In genomic region chr9:112072721-112073553, GRCh38 we compare ENCODE assay signal across 1 cellular context.
TF ChIP-seq lines count a peak whose summit lies in the region.

No MANE protein-coding gene starts in this region.

TF ChIP-seq in K562, 482 proteins besides CTCF, POLR2A, EP300 and RAD21 (continued from another document and continues in another):
- TF ChIP-seq ZBTB43 (CRISPR knock-in tag; IDR thresholded peaks at IDR 0.05): no peak
- TF ChIP-seq RERE (CRISPR knock-in tag; IDR thresholded peaks at IDR 0.05; ENCODE audit: borderline replicate concordance): no peak
- no peak for TF ChIP-seq PHF20 (IDR thresholded peaks at IDR 0.05; ENCODE audit: partially characterized antibody)
- 0 out of 2 replicates have a peak, but pooled peaks have one; percentile 17 for TF ChIP-seq RBFOX2 (IDR thresholded peaks at IDR 0.05; ENCODE audit: low read depth, low read length)
- TF ChIP-seq MYC (IDR thresholded peaks at IDR 0.05; ENCODE audit: low read depth, low read length): peak; percentile 31
- peak; percentile 45; the same call in 1 of the 2 replicates for TF ChIP-seq MYC (CRISPR knock-in tag; IDR thresholded peaks at IDR 0.05; ENCODE audit: borderline replicate concordance, low read depth)
- peak; percentile 51 for TF ChIP-seq BRD9 (IDR thresholded peaks at IDR 0.05; ENCODE audit: low read depth, partially characterized antibody)
- no peak for TF ChIP-seq NFRKB (IDR thresholded peaks at IDR 0.05; ENCODE audit: low read depth)
- no peak for TF ChIP-seq KDM2B (CRISPR knock-in tag; IDR thresholded peaks at IDR 0.05)
- TF ChIP-seq EP400 (IDR thresholded peaks at IDR 0.05): peak; percentile 60
- no peak for TF ChIP-seq E2F5 (CRISPR knock-in tag; IDR thresholded peaks at IDR 0.05)
- no peak for TF ChIP-seq MED1 (CRISPR knock-in tag; IDR thresholded peaks at IDR 0.05; ENCODE audit: borderline replicate concordance)
- TF ChIP-seq EWSR1 (IDR thresholded peaks at IDR 0.05; ENCODE audit: borderline replicate concordance, low read depth, partially characterized antibody): no peak
- no peak for TF ChIP-seq ZNF23 (CRISPR knock-in tag; IDR thresholded peaks at IDR 0.05)
- no peak for TF ChIP-seq TOE1 (IDR thresholded peaks at IDR 0.05; ENCODE audit: borderline replicate concordance)
- no peak for TF ChIP-seq TOE1 (CRISPR knock-in tag; IDR thresholded peaks at IDR 0.05; ENCODE audit: borderline replicate concordance, low read depth)
- TF ChIP-seq SRSF3 (IDR thresholded peaks at IDR 0.05; ENCODE audit: insufficient read depth, low read length): no peak
- TF ChIP-seq DNMT1 (IDR thresholded peaks at IDR 0.05): peak; percentile 68; the same call in 1 of the 2 replicates
- TF ChIP-seq TAF9B (IDR thresholded peaks at IDR 0.05; ENCODE audit: partially characterized antibody): no peak
- no peak for TF ChIP-seq HMG20B (CRISPR knock-in tag; IDR thresholded peaks at IDR 0.05)
- TF ChIP-seq ZNF282 (CRISPR knock-in tag; IDR thresholded peaks at IDR 0.05): no peak
- TF ChIP-seq MTA1 (IDR thresholded peaks at IDR 0.05; ENCODE audit: borderline replicate concordance): peak; percentile 67
- peak; percentile 51 for TF ChIP-seq RBBP5 (IDR thresholded peaks at IDR 0.05; ENCODE audit: borderline replicate concordance, insufficient read depth, low read length, poor library complexity, severe bottlenecking)
- no peak for TF ChIP-seq ZFPM2 (CRISPR knock-in tag; IDR thresholded peaks at IDR 0.05)
- TF ChIP-seq SRF (CRISPR knock-in tag; IDR thresholded peaks at IDR 0.05): no peak
- no peak for TF ChIP-seq FOS (IDR thresholded peaks at IDR 0.05; ENCODE audit: extremely low read depth, insufficient read length)
- TF ChIP-seq IFI16 (CRISPR knock-in tag; IDR thresholded peaks at IDR 0.05): no peak
- TF ChIP-seq BHLHE40 (IDR thresholded peaks at IDR 0.05; ENCODE audit: low read length): peak; percentile 27; the same call in 1 of the 2 replicates
- TF ChIP-seq ZZZ3 (IDR thresholded peaks at IDR 0.05): no peak
- TF ChIP-seq XRCC3 (IDR thresholded peaks at IDR 0.05): no peak
- TF ChIP-seq MLX (CRISPR knock-in tag; conservative IDR thresholded peaks at IDR 0.05): no peak
- no peak for TF ChIP-seq EGR1 (conservative IDR thresholded peaks at IDR 0.05)
- no peak for TF ChIP-seq SMARCB1 (IDR thresholded peaks at IDR 0.05; ENCODE audit: insufficient read length, low read depth)
- TF ChIP-seq ZFP1 (CRISPR knock-in tag; IDR thresholded peaks at IDR 0.05): no peak; the same call in 1 of the 2 replicates
- TF ChIP-seq SMARCE1 (IDR thresholded peaks at IDR 0.05): peak; percentile 88
- TF ChIP-seq SAP30 (IDR thresholded peaks at IDR 0.05; ENCODE audit: borderline replicate concordance, insufficient read depth, low read depth, low read length, poor library complexity, severe bottlenecking): no peak
- TF ChIP-seq SMARCA4 (IDR thresholded peaks at IDR 0.05): peak; percentile 92
- peak; percentile 15; the same call in 1 of the 2 replicates for TF ChIP-seq KLF13 (tag; IDR thresholded peaks at IDR 0.05; ENCODE audit: borderline replicate concordance, low read depth)
- no peak for TF ChIP-seq CUX1 (CRISPR knock-in tag; IDR thresholded peaks at IDR 0.05)
- TF ChIP-seq ATF3 (IDR thresholded peaks at IDR 0.05): no peak
- TF ChIP-seq ATF3 (CRISPR knock-in tag; conservative IDR thresholded peaks at IDR 0.05): no peak
- peak; percentile 47; the same call in 1 of the 2 replicates for TF ChIP-seq HDAC2 (IDR thresholded peaks at IDR 0.05)
- TF ChIP-seq IRF2 (CRISPR knock-in tag; IDR thresholded peaks at IDR 0.05): no peak
- TF ChIP-seq ZNF184 (CRISPR knock-in tag; IDR thresholded peaks at IDR 0.05): no peak
- TF ChIP-seq TRIM25 (IDR thresholded peaks at IDR 0.05; ENCODE audit: borderline replicate concordance): no peak
- 0 out of 2 replicates have a peak, but pooled peaks have one; percentile 16 for TF ChIP-seq SMAD3 (CRISPR knock-in tag; conservative IDR thresholded peaks at IDR 0.05)
- TF ChIP-seq ZNF124 (CRISPR knock-in tag; IDR thresholded peaks at IDR 0.05): no peak
- peak in 1 of 2 experiments; percentile 58 for TF ChIP-seq AFF1 (IDR thresholded peaks at IDR 0.05; ENCODE audit: low read depth in 1 of 2, partially characterized antibody in 2 of 2)
